23 cellular contexts compared by ENCODE assay signal in genomic region chr13:42007844-42008243, GRCh38. TPM values are rescaled to one million over a fixed set of nuclear protein-coding genes. Genes with fewer than 3 reads are reported as not detected.
DNase-seq lines count a peak whose midpoint lies in the region; ATAC-seq and TF ChIP-seq lines count a peak whose summit lies in the region.
"Had no signal": no experiment of that assay in that cellular context is flagged by ENCODE, and none has a peak within 500 bp of the region (broad histone marks: within the 10 kb centered on the region; RNA-seq: fewer than 3 reads in every experiment).

No MANE protein-coding gene starts in this region.

- TF ChIP-seq CTCF in AG04450 (IDR thresholded peaks at IDR 0.05; ENCODE audit: low read depth, low read length) (no peak), cardiac fibroblast (IDR thresholded peaks at IDR 0.05; ENCODE audit: low read depth, low read length) (no peak), left lung (IDR thresholded peaks at IDR 0.05) (no peak)

- no peak overlapping the region for H4K8ac ChIP-seq in neuronal stem cell (ENCODE audit: low read depth, low read length)

- H2BK5ac ChIP-seq in neuronal stem cell (ENCODE audit: low read length): no peak overlapping the region

- WGBS in neuronal stem cell (ENCODE audit: extremely low coverage in 2 of 2, insufficient read length in 2 of 2, insufficient replicate concordance in 1 of 2), 2 donors: no CpG with 5 or more reads among the region's 1 CpG

- no peak overlapping the region for H2AK5ac ChIP-seq in neuronal stem cell (ENCODE audit: low read depth, low read length)

- no peaks in the 10 kb centered on the region for H3K79me1 ChIP-seq in neuronal stem cell (ENCODE audit: low read depth, low read length)

- no peaks in the 10 kb centered on the region for H3K9me3 ChIP-seq in AG04450 (ENCODE audit: control insufficient read depth, insufficient read depth, low read length)
- H3K9me3 ChIP-seq in left lung: no peaks in the 10 kb centered on the region
- H3K9me3 ChIP-seq in neuronal stem cell (replicated peaks in 1 of 2; ENCODE audit: control insufficient read depth in 2 of 2, insufficient read depth in 1 of 2, low read depth in 1 of 2, low read length in 2 of 2): no peaks in the 10 kb centered on the region
- H3K9me3 ChIP-seq: esophagus muscularis mucosa, neutrophil, transverse colon had no signal

- no peak overlapping the region for H3K18ac ChIP-seq in neuronal stem cell (ENCODE audit: low read length)

- DNase-seq in AG04450 (ENCODE audit: low read depth, low spot score) (peak; percentile 20), LHCN-M2 (ENCODE audit: low read depth) (peak; percentile 37), cardiac fibroblast (ENCODE audit: low read depth in 2 of 2) (peak; percentile 47 to 71), left lung (no peak), DMS 273 treated with DMSO at 0.1 percent for 48 hours (lab: John Stamatoyannopoulos, UW) (no peak), neuronal stem cell (ENCODE audit: low spot score) (no peak), foreskin melanocyte (no peak)
- DNase-seq: activated naive CD4-positive, alpha-beta T cell treated with Interleukin-2 at 50 U/mL for 16 hours; DND-41; dorsolateral prefrontal cortex; H7; islet precursor cell; KBM-7; NCI-H1930; right cardiac atrium; stimulated activated naive CD4-positive, alpha-beta T cell; T-cell; transverse colon had no signal

- no peak overlapping the region for H3K14ac ChIP-seq in neuronal stem cell (ENCODE audit: low read length)

- H2BK120ac ChIP-seq in neuronal stem cell (ENCODE audit: low read depth, low read length): no peak overlapping the region

- H4K91ac ChIP-seq in neuronal stem cell (ENCODE audit: low read depth, low read length, poor library complexity): no peak overlapping the region

- H3K9ac ChIP-seq in neuronal stem cell (ENCODE audit: low read depth, low read length, poor library complexity): no peak overlapping the region

- no peak overlapping the region for H3K4me2 ChIP-seq in neuronal stem cell (ENCODE audit: insufficient read depth, low read length, poor library complexity, severe bottlenecking)

- POLR2A ChIA-PET in AG04450 (lab: Yijun Ruan, JAX): no interaction called here

- H3K4me3 ChIP-seq in AG04450 (ENCODE audit: low read depth, low read length) (no peak overlapping the region), cardiac fibroblast (replicated peaks in 1 of 2; ENCODE audit: low read depth in 2 of 2, low read length in 2 of 2) (no peak overlapping the region), left lung (no peak overlapping the region), neuronal stem cell (ENCODE audit: low read length in 2 of 2) (no peak overlapping the region)
- H3K4me3 ChIP-seq: dorsolateral prefrontal cortex, esophagus muscularis mucosa, transverse colon had no signal

- CTCF ChIA-PET in AG04450 (lab: Charles Lee): interaction anchor here (0.6 kb wide), 1 partner anchor 291 kb away, joined by 3 read pairs; no protein-coding TSS in a partner anchor

- H3K4ac ChIP-seq in neuronal stem cell (ENCODE audit: low read length): no peak overlapping the region

- H2BK12ac ChIP-seq in neuronal stem cell (ENCODE audit: low read length): no peak overlapping the region

- ATAC-seq in left lung (peak; percentile 54), HG03095 (IDR thresholded peaks at IDR 0.05; ENCODE audit: unreplicated experiment) (no peak)
- ATAC-seq: right cardiac atrium, Right ventricle myocardium inferior, T-cell had no signal

- H3K27ac ChIP-seq in AG04450 (ENCODE audit: low read depth, low read length): no peak overlapping the region
- no peak overlapping the region for H3K27ac ChIP-seq in left lung
- H3K27ac ChIP-seq in neuronal stem cell (replicated peaks; ENCODE audit: low read length): no peak overlapping the region
- H3K27ac ChIP-seq: dorsolateral prefrontal cortex, esophagus muscularis mucosa, neutrophil, transverse colon, VCaP had no signal

- no peak overlapping the region for H2AFZ ChIP-seq in neuronal stem cell (ENCODE audit: low read length)

- H3K27me3 ChIP-seq in AG04450 (ENCODE audit: control insufficient read depth, insufficient read depth, low read length) (no peaks in the 10 kb centered on the region), left lung (no peaks in the 10 kb centered on the region), neuronal stem cell (ENCODE audit: control insufficient read depth in 3 of 3, insufficient read depth in 3 of 3, low read depth in 1 of 3, low read length in 3 of 3) (peaks cover 0 to 9% (median 0%) of the 10 kb centered on the region in 3 experiments)
- H3K27me3 ChIP-seq: esophagus muscularis mucosa, neutrophil, transverse colon had no signal

- H3K23ac ChIP-seq in neuronal stem cell (ENCODE audit: low read depth, low read length, poor library complexity): no peak overlapping the region

- H2BK15ac ChIP-seq in neuronal stem cell (ENCODE audit: low read length): no peak overlapping the region

- H3K4me1 ChIP-seq in left lung (no peaks in the 10 kb centered on the region), neuronal stem cell (ENCODE audit: control insufficient read depth in 2 of 2, insufficient read depth in 1 of 2, low read depth in 1 of 2, low read length in 2 of 2) (peaks cover 8 to 11% of the 10 kb centered on the region in 2 donors)
- H3K4me1 ChIP-seq: transverse colon had no signal

- H3K36me3 ChIP-seq in left lung (no peaks in the 10 kb centered on the region), neuronal stem cell (replicated peaks in 1 of 2; ENCODE audit: control insufficient read depth in 2 of 2, insufficient read depth in 2 of 2, low read length in 2 of 2) (no peaks in the 10 kb centered on the region)
- H3K36me3 ChIP-seq: esophagus muscularis mucosa, neutrophil, transverse colon had no signal

- intact Hi-C loops in left lung (cut with DNase I): no loop called here

RNA-seq across cellular contexts. Expression of gene DGKH, which starts 40.6 kb away (rescaled TPM):
- 3.3 and 4.3 TPM in 2 replicates for polyA plus RNA-seq in AG04450 (2011; rRNA removed)
- polyA minus RNA-seq in AG04450 (2011; rRNA and poly(A)+ RNA removed): 16.9 and 18.6 TPM in 2 replicates
- total RNA-seq in LHCN-M2 (2014; rRNA removed): 3.7 and 4.8 TPM in 2 replicates
- 0.94 TPM for polyA plus RNA-seq in LHCN-M2 (2012)
- total RNA-seq in left lung: 10 to 100 TPM; 15.4 to 17.1 TPM
- polyA plus RNA-seq in neuronal stem cell (2013, experiment 1 of 2): 2.9 TPM
- 3.1 TPM for polyA plus RNA-seq in neuronal stem cell (2013, experiment 2 of 2)

RNA-seq across cellular contexts. Expression of gene VWA8, which starts 46.9 kb away (rescaled TPM):
- polyA plus RNA-seq in AG04450 (2011; rRNA removed): 10.4 and 12.4 TPM in 2 replicates
- polyA minus RNA-seq in AG04450 (2011; rRNA and poly(A)+ RNA removed): 18.7 and 28.1 TPM in 2 replicates
- total RNA-seq in LHCN-M2 (2014; rRNA removed): 6.9 and 8.4 TPM in 2 replicates
- polyA plus RNA-seq in LHCN-M2 (2012): 2.9 TPM
- 10 to 100 TPM; 18.5 to 24.4 TPM for total RNA-seq in left lung
- polyA plus RNA-seq in neuronal stem cell (2013, experiment 1 of 2): 5.0 TPM
- 5.3 TPM for polyA plus RNA-seq in neuronal stem cell (2013, experiment 2 of 2)

Comparison
In these comparisons a context has a peak if more than half of its experiments do, and no peak if none do; other contexts are left out.
1. DNase-seq: peak in AG04450 (single experiment), LHCN-M2 (single experiment) and cardiac fibroblast (2 of 2); none in left lung (0 of 2), DMS 273 treated with DMSO at 0.1 percent for 48 hours (single experiment), neuronal stem cell (single experiment) and foreskin melanocyte (single experiment).